In the genomic region with DNA sequence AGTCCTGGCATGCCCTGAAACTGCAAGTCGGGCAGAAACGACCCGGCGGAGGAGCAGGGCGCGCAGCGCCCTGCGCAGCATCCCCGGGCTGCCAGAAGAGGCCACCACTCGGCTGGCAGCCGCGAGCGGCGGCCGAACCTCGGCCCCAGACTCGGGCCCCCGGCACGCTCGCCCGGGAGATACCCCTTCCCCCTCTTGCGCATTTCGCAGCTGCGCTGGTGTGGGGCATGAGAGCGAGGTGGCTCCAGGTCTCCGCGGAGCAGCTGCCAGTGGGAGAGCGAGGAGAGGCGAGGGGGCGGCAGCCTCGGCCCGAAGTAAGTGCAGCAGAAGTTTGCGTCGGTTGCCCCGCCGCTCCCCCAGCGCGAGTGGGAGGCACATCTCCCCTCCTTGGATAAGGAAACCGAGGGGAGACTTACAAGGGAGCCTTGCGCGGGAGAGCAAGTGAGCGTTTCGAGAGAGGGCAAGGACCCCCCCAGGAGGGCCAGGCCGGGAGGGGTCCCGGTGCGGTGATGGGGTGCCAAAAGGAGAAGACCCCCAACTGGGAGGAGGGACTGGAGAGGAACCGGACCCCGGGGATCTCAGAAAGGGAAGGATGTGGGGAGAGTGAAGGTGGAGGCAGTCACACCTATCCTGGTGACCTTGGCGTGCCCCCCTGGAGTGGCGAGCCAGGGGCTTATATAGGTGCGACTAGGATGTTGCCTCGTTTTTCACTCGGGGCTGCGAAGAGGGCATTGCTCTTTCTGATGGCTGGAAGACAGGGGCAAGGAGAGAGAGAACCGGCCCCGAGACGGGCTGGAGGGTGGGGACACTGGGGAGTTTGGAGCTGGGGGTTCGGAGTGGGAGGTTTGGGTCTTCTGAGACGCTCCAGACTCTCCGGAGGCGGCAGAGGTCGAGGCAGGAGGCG, we compare ENCODE assay signal across 11 cellular contexts.
DNase-seq lines count a peak whose midpoint lies in the region; ATAC-seq, FAIRE-seq and TF ChIP-seq lines count a peak whose summit lies in the region.
"Had no signal": no experiment of that assay in that cellular context is flagged by ENCODE, and none has a peak within 500 bp of the region (broad histone marks: within the 10 kb centered on the region; RNA-seq: fewer than 3 reads in every experiment).

No MANE protein-coding gene starts in this region.

- H3K4me3 ChIP-seq in HepG2 (replicated peaks in 1 of 3; ENCODE audit: insufficient read depth in 1 of 3, low read depth in 2 of 3, low read length in 3 of 3): no peak overlapping the region
- peak overlapping the region in 1 of 3 donors; percentile 6 for H3K4me3 ChIP-seq in right lobe of liver
- peak overlapping the region; percentile 28 to 75 (median 58) for H3K4me3 ChIP-seq in dorsolateral prefrontal cortex
- peak overlapping the region; percentile 69 for H3K4me3 ChIP-seq in neural progenitor cell

- H3F3A ChIP-seq in neural progenitor cell (ENCODE audit: low read depth): peaks cover 4% of the 10 kb centered on the region

- H3K4me3 Mint-ChIP-seq in neural progenitor cell: peak overlapping the region; percentile 87

- H3K9me3 Mint-ChIP-seq in neural progenitor cell: no peaks in the 10 kb centered on the region
- H3K9me3 Mint-ChIP-seq: activated naive CD4-positive, alpha-beta T cell treated with anti-CD3 and anti-CD28 coated beads, Interleukin-2, amount 50 U/mL, for 72 hours had no signal

- H3K27me3 ChIP-seq in HepG2 (ENCODE audit: control insufficient read depth in 1 of 2, insufficient read depth in 2 of 2, low read length in 2 of 2): peaks cover 4 to 28% of the 10 kb centered on the region in 2 experiments; a peak in 3 of 5 replicates
- H3K27me3 ChIP-seq in right lobe of liver: peaks cover 0 to 21% of the 10 kb centered on the region in 2 donors
- H3K27me3 ChIP-seq in dorsolateral prefrontal cortex: peaks cover 0 to 47% (median 31%) of the 10 kb centered on the region in 45 donors
- H3K27me3 ChIP-seq in neural progenitor cell: peaks cover 100% of the 10 kb centered on the region

- no peaks in the 10 kb centered on the region for H3K79me2 ChIP-seq in HepG2 (ENCODE audit: insufficient read depth, low read length)
- H3K79me2 ChIP-seq in neural progenitor cell (ENCODE audit: low read depth): no peaks in the 10 kb centered on the region

- H3K4me1 ChIP-seq in HepG2 (ENCODE audit: insufficient read depth, low read length): no peaks in the 10 kb centered on the region
- H3K4me1 ChIP-seq in right lobe of liver: peaks cover 0 to 12% (median 0%) of the 10 kb centered on the region in 4 donors
- peaks cover 10% of the 10 kb centered on the region for H3K4me1 ChIP-seq in neural progenitor cell

- POLR2A ChIA-PET in HepG2 (lab: Yijun Ruan, JAX) (no interaction called here), GM10248 (lab: Yijun Ruan, JAX) (no interaction called here)

- no peak for FAIRE-seq in HepG2 (lab: Jason Lieb, UNC)
- FAIRE-seq: H54 had no signal

- no peaks in the 10 kb centered on the region for H4K20me1 ChIP-seq in HepG2 (ENCODE audit: insufficient read depth, low read length)
- H4K20me1 ChIP-seq in neural progenitor cell (ENCODE audit: low read depth): peaks cover 31% of the 10 kb centered on the region

- peaks cover 18% of the 10 kb centered on the region for H3K4me1 Mint-ChIP-seq in neural progenitor cell

- H3K36me3 ChIP-seq in HepG2 (replicated peaks in 1 of 2; ENCODE audit: control insufficient read depth in 1 of 2, insufficient read depth in 2 of 2, low read length in 2 of 2): no peaks in the 10 kb centered on the region
- H3K36me3 ChIP-seq in right lobe of liver: no peaks in the 10 kb centered on the region
- H3K36me3 ChIP-seq in neural progenitor cell: no peaks in the 10 kb centered on the region

- 43% methylated on average over 44 of the region's 63 CpGs for WGBS in HepG2 (ENCODE audit: low lambda C conversion rate)
- 0% methylated on average over 18 of the region's 63 CpGs for WGBS in right lobe of liver (ENCODE audit: insufficient coverage, low coverage, low lambda C conversion rate, missing lambda C conversion rate)

- H3K27ac ChIP-seq in HepG2 (ENCODE audit: extremely low read length, insufficient read depth, low read length): no peak overlapping the region
- no peak overlapping the region for H3K27ac ChIP-seq in right lobe of liver
- peak overlapping the region in 25 of 59 donors; percentile 2 to 71 (median 43) for H3K27ac ChIP-seq in dorsolateral prefrontal cortex
- H3K27ac ChIP-seq in neural progenitor cell: no peak overlapping the region

- H3K36me3 Mint-ChIP-seq in neural progenitor cell: no peaks in the 10 kb centered on the region
- H3K36me3 Mint-ChIP-seq: activated naive CD4-positive, alpha-beta T cell treated with anti-CD3 and anti-CD28 coated beads, Interleukin-2, amount 50 U/mL, for 72 hours had no signal

- no peak for DNase-seq in HepG2 (ENCODE audit: low spot score)
- no peak for DNase-seq in right lobe of liver
- peak in 2 of 10 donors; percentile 29 to 49 for DNase-seq in dorsolateral prefrontal cortex
- DNase-seq in neural progenitor cell (ENCODE audit: low spot score): peak; percentile 78
- DNase-seq in GM10248 (ENCODE audit: extremely low spot score): no peak
- DNase-seq in NCI-H128 (lab: John Stamatoyannopoulos, UW; ENCODE audit: unreplicated experiment): no peak
- DNase-seq: NCI-H1048 had no signal

- CTCF ChIA-PET in HepG2 (lab: Yijun Ruan, JAX; ENCODE audit: low intra/inter-chr PET ratio, low total read pairs) (no interaction called here), GM10248 (lab: Yijun Ruan, JAX) (no interaction called here)

- TF ChIP-seq CTCF in HepG2 (CRISPR knock-in tag; IDR thresholded peaks at IDR 0.05) (no peak), right lobe of liver (IDR thresholded peaks at IDR 0.05) (no peak), dorsolateral prefrontal cortex (IDR thresholded peaks at IDR 0.05 in 54 of 56, conservative IDR thresholded peaks at IDR 0.05 in 2 of 56; ENCODE audit: low read depth in 1 of 56, partially characterized antibody in 56 of 56) (peak in 2 of 56 donors; percentile 3 to 12), neural progenitor cell (IDR thresholded peaks at IDR 0.05) (peak; percentile 44), GM10248 (IDR thresholded peaks at IDR 0.05; ENCODE audit: control extremely low read depth, extremely low read depth, low read depth, missing control alignments) (no peak)

- peaks cover 44% of the 10 kb centered on the region for H3K27me3 Mint-ChIP-seq in neural progenitor cell (ENCODE audit: insufficient read depth, low read depth)

- ATAC-seq in HepG2 (peak; percentile 32; the same call in 2 of the 3 replicates), right lobe of liver (no peak), HG02973 (IDR thresholded peaks at IDR 0.05; ENCODE audit: unreplicated experiment) (no peak), GM21825 (IDR thresholded peaks at IDR 0.05; ENCODE audit: unreplicated experiment) (no peak)

- H2AFZ ChIP-seq in HepG2 (ENCODE audit: low read length) (no peak overlapping the region), neural progenitor cell (replicated peaks) (peak overlapping the region; percentile 95)

- H3K9ac ChIP-seq in HepG2 (ENCODE audit: insufficient read depth, low read depth, low read length) (no peak overlapping the region), neural progenitor cell (no peak overlapping the region)

- no TSS peak for BruUV-seq in HepG2 (replicated peaks; lab: Mats Ljungman, UMichigan)

- H3K9me3 ChIP-seq in HepG2 (ENCODE audit: low read length) (no peaks in the 10 kb centered on the region), right lobe of liver (no peaks in the 10 kb centered on the region), neural progenitor cell (ENCODE audit: low read depth) (no peaks in the 10 kb centered on the region)

- no peak overlapping the region for H3K27ac Mint-ChIP-seq in neural progenitor cell
- H3K27ac Mint-ChIP-seq: activated naive CD4-positive, alpha-beta T cell treated with anti-CD3 and anti-CD28 coated beads, Interleukin-2, amount 50 U/mL, for 72 hours had no signal

- in situ Hi-C loops in HepG2 (cut with HindIII; ENCODE audit: extremely low pct_ligation_motif_present, low pct_unique_long_range_greater_than_20kb): loop anchor here (10.0 to 25.0 kb wide), 2 partner anchors 380 to 533 kb away; no protein-coding TSS in a partner anchor

- TF ChIP-seq POLR2A in HepG2 (IDR thresholded peaks at IDR 0.05; ENCODE audit: insufficient read depth in 1 of 2, low read depth in 2 of 2, low read length in 2 of 2): no peak
- TF ChIP-seq POLR2A in right lobe of liver (IDR thresholded peaks at IDR 0.05): no peak

- no peak overlapping the region for H3K4me2 ChIP-seq in HepG2 (ENCODE audit: low read depth, low read length)
- H3K4me2 ChIP-seq in neural progenitor cell: peak overlapping the region; percentile 97

- intact Hi-C loops in HepG2 (cut with micrococcal nuclease; ENCODE audit: unreplicated experiment): no loop called here
- intact Hi-C loops in right lobe of liver (cut with DNase I): loop anchor here in 1 of 2 donors (10.0 kb wide), 1 partner anchor 390 kb away; no protein-coding TSS in a partner anchor
- intact Hi-C loops in dorsolateral prefrontal cortex (cut with DNase I): no loop called here

- no peak for TF ChIP-seq EP300 in HepG2 (IDR thresholded peaks at IDR 0.05; ENCODE audit: low read depth in 2 of 2, low read length in 2 of 2)
- no peak for TF ChIP-seq EP300 in HepG2 (CRISPR knock-in tag; IDR thresholded peaks at IDR 0.05; ENCODE audit: borderline replicate concordance)

- TF ChIP-seq RAD21 in HepG2 (CRISPR knock-in tag; IDR thresholded peaks at IDR 0.05): no peak

TF ChIP-seq in HepG2, 621 proteins besides CTCF, POLR2A, EP300 and RAD21 (continues in another document):
- TF ChIP-seq, protein P1, sequence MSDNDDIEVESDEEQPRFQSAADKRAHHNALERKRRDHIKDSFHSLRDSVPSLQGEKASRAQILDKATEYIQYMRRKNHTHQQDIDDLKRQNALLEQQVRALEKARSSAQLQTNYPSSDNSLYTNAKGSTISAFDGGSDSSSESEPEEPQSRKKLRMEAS (IDR thresholded peaks at IDR 0.05): no peak
- no peak for TF ChIP-seq SRSF9 (IDR thresholded peaks at IDR 0.05; ENCODE audit: borderline replicate concordance, insufficient read depth, low read depth, low read length, poor library complexity, severe bottlenecking)
- TF ChIP-seq SRSF1 (optimal IDR thresholded peaks at IDR 0.05; ENCODE audit: low read depth, low read length): no peak
- TF ChIP-seq GABPA (IDR thresholded peaks at IDR 0.05; ENCODE audit: low read depth, low read length): no peak
- no peak for TF ChIP-seq GABPA (CRISPR knock-in tag; IDR thresholded peaks at IDR 0.05; ENCODE audit: low read depth)
- no peak for TF ChIP-seq ZNF556 (CRISPR knock-in tag; IDR thresholded peaks at IDR 0.05; ENCODE audit: borderline replicate concordance)
- TF ChIP-seq ZNF678 (CRISPR knock-in tag; IDR thresholded peaks at IDR 0.05): no peak
- TF ChIP-seq RFXAP (CRISPR knock-in tag; IDR thresholded peaks at IDR 0.05; ENCODE audit: borderline replicate concordance): no peak

Comparison
In these comparisons a context has a peak if more than half of its experiments do, and no peak if none do; other contexts are left out.
1. H3K4me3 ChIP-seq: peak in dorsolateral prefrontal cortex (59 of 59) and neural progenitor cell (single experiment); none in HepG2 (0 of 3).